12 cellular contexts compared by ENCODE assay signal in genomic region chr6:81950877-81951276, GRCh38.
DNase-seq lines count a peak whose midpoint lies in the region; ATAC-seq, FAIRE-seq and TF ChIP-seq lines count a peak whose summit lies in the region.
"Had no signal": no experiment of that assay in that cellular context is flagged by ENCODE, and none has a peak within 500 bp of the region (broad histone marks: within the 10 kb centered on the region; RNA-seq: fewer than 3 reads in every experiment).

No MANE protein-coding gene starts in this region.

- H3K27me3 ChIP-seq in keratinocyte (ENCODE audit: control insufficient read depth, extremely low read depth, insufficient read depth, low read length) (no peaks in the 10 kb centered on the region), left lung (no peaks in the 10 kb centered on the region)

- H3K27ac ChIP-seq in keratinocyte (ENCODE audit: control insufficient read depth, insufficient read depth, low read length) (peak overlapping the region; percentile 39), left lung (no peak overlapping the region)

- FAIRE-seq in RCC 7860 (lab: Jason Lieb, UNC) = peak; percentile 18
- FAIRE-seq in keratinocyte (lab: Jason Lieb, UNC) = peak; percentile 84
- FAIRE-seq: D721Med had no signal

- peak; percentile 63 for ATAC-seq in GM18517 (IDR thresholded peaks at IDR 0.05; ENCODE audit: unreplicated experiment)
- ATAC-seq in left lung = no peak
- ATAC-seq: stimulated activated naive B cell treated with anti-CD40 and anti-IgM and Interleukin-4, amounts not matched to agents 10 μg/mL and 1 μg/mL and 100 μg/mL, for 72 hours; T-cell had no signal

- H3K9me3 ChIP-seq in keratinocyte (ENCODE audit: control insufficient read depth, low read depth, low read length) (no peaks in the 10 kb centered on the region), left lung (no peaks in the 10 kb centered on the region)

- no peaks in the 10 kb centered on the region for H3K9me3 Mint-ChIP-seq in glutamatergic neuron (ENCODE audit: unreplicated experiment)

- dilution Hi-C loops in keratinocyte (cut with MboI; ENCODE audit: extremely low pct_ligation_motif_present, low sequenced_read_pairs) = no loop called here

- no peaks in the 10 kb centered on the region for H4K20me1 ChIP-seq in keratinocyte (ENCODE audit: control insufficient read depth, extremely low read depth, insufficient read depth, low read length)

- peak overlapping the region; percentile 5 for H2AFZ ChIP-seq in keratinocyte (ENCODE audit: control insufficient read depth, low read length)

- H3K36me3 ChIP-seq in keratinocyte (ENCODE audit: control insufficient read depth in 2 of 2, extremely low read depth in 1 of 2, insufficient read depth in 2 of 2, low read length in 2 of 2) (no peaks in the 10 kb centered on the region), left lung (no peaks in the 10 kb centered on the region)

- no peak overlapping the region for H3K27ac Mint-ChIP-seq in glutamatergic neuron (ENCODE audit: unreplicated experiment)
- H3K27ac Mint-ChIP-seq: stimulated activated naive B cell treated with anti-CD40 and anti-IgM and Interleukin-4, amounts not matched to agents 10 μg/mL and 1 μg/mL and 100 μg/mL, for 72 hours; T-cell had no signal

- no peak overlapping the region for H3K4me3 Mint-ChIP-seq in glutamatergic neuron (ENCODE audit: unreplicated experiment)
- H3K4me3 Mint-ChIP-seq: stimulated activated naive B cell treated with anti-CD40 and anti-IgM and Interleukin-4, amounts not matched to agents 10 μg/mL and 1 μg/mL and 100 μg/mL, for 72 hours; T-cell had no signal

- H3K4me3 ChIP-seq in HFF-Myc (replicated peaks; ENCODE audit: low read depth, low read length) (no peak overlapping the region), keratinocyte (ENCODE audit: control insufficient read depth in 2 of 3, extremely low read depth in 1 of 3, insufficient read depth in 2 of 3, low read depth in 1 of 3, low read length in 3 of 3) (no peak overlapping the region), left lung (no peak overlapping the region)

- H3K4me1 ChIP-seq in keratinocyte (ENCODE audit: control insufficient read depth, extremely low read depth, insufficient read depth, low read length) (peaks cover 13% of the 10 kb centered on the region), left lung (no peaks in the 10 kb centered on the region)

- no peak overlapping the region for H3K9ac ChIP-seq in keratinocyte (ENCODE audit: control insufficient read depth, extremely low read depth, insufficient read depth, low read length)

- no peaks in the 10 kb centered on the region for H3K9me1 ChIP-seq in keratinocyte (ENCODE audit: control insufficient read depth, extremely low read depth, insufficient read depth, low read length)

- peak overlapping the region; percentile 33 for H3K4me2 ChIP-seq in keratinocyte (ENCODE audit: control insufficient read depth, extremely low read depth, insufficient read depth, low read depth, low read length)

- no peaks in the 10 kb centered on the region for H3K36me3 Mint-ChIP-seq in glutamatergic neuron (ENCODE audit: unreplicated experiment)
- H3K36me3 Mint-ChIP-seq: T-cell had no signal

- DNase-seq in HFF-Myc (ENCODE audit: extremely low read depth, low read depth) = peak; percentile 38
- peak; percentile 38 for DNase-seq in RCC 7860 (ENCODE audit: low spot score)
- DNase-seq in keratinocyte (ENCODE audit: low read depth, low spot score) = no peak
- DNase-seq in activated naive CD4-positive, alpha-beta T cell treated with Interleukin-2 at 50 U/mL for 16 hours = no peak
- DNase-seq in left lung = no peak
- no peak for DNase-seq in NK-92 (lab: John Stamatoyannopoulos, UW; ENCODE audit: unreplicated experiment)
- no peak for DNase-seq in glutamatergic neuron
- DNase-seq: effector CD4-positive, alpha-beta T cell; stimulated activated naive B cell treated with anti-CD40 and anti-IgM and Interleukin-4, amounts not matched to agents 10 μg/mL and 1 μg/mL and 100 μg/mL, for 72 hours; T-cell had no signal

- H3K4me1 Mint-ChIP-seq in glutamatergic neuron (ENCODE audit: low read depth, unreplicated experiment) = no peaks in the 10 kb centered on the region
- H3K4me1 Mint-ChIP-seq: stimulated activated naive B cell treated with anti-CD40 and anti-IgM and Interleukin-4, amounts not matched to agents 10 μg/mL and 1 μg/mL and 100 μg/mL, for 72 hours; T-cell had no signal

- no peaks in the 10 kb centered on the region for H3K79me2 ChIP-seq in keratinocyte (ENCODE audit: control insufficient read depth, insufficient read depth, low read length)

- TF ChIP-seq CTCF in HFF-Myc (IDR thresholded peaks at IDR 0.05; ENCODE audit: low read depth, low read length, missing control alignments) (no peak), keratinocyte (optimal IDR thresholded peaks at IDR 0.05 in 1 of 3, IDR thresholded peaks at IDR 0.05 in 1 of 3, conservative IDR thresholded peaks at IDR 0.05 in 1 of 3; ENCODE audit: extremely low read depth in 1 of 3, insufficient read depth in 2 of 3, low read length in 3 of 3) (no peak), left lung (IDR thresholded peaks at IDR 0.05) (no peak), glutamatergic neuron (IDR thresholded peaks at IDR 0.05; ENCODE audit: partially characterized antibody, unreplicated experiment) (no peak)

- intact Hi-C loops in left lung (cut with DNase I) = no loop called here

- H3K27me3 Mint-ChIP-seq in glutamatergic neuron (ENCODE audit: unreplicated experiment) = no peaks in the 10 kb centered on the region
- H3K27me3 Mint-ChIP-seq: T-cell had no signal

Comparison
In these comparisons a context has a peak if more than half of its experiments do, and no peak if none do; other contexts are left out.
1. DNase-seq: peak in HFF-Myc (single experiment) and RCC 7860 (single experiment); none in keratinocyte (single experiment), activated naive CD4-positive, alpha-beta T cell treated with Interleukin-2 at 50 U/mL for 16 hours (single experiment), left lung (0 of 2), NK-92 (single experiment) and glutamatergic neuron (single experiment).